ENCODE assay signal across 10 cellular contexts in the genomic region with DNA sequence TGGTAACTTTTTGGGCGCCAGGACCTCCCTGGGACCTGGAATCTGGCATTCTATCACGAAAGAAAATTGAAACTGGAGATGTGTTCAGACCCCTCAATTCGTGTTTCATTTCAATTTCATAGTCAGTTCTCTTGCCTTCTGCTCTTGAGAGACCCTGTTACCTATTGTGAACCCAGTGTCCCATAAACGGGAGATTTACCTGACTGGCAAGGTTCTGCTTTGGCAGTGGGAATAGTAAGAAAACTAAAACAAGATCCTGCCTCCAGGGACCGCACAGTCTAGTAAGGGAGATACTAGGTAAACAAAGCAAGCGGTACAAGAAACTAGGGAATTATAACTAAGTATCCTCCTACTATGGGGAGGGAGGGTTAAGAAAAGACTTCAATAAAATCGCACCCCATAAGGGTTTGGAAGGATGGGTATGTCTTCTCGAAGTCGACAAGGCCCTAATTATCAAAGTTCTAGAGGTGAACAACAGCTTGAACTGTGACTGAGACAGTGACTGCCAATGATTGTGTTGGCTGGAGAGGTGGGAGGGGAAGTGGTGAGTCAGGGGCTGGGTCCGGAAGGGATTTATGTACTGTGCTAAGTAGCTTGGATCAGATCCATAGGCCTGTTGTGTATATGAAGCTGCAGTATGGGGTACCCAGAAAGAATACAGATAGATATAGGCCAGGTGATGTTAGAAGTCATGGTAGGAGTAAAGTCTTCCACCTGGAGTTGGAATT. TPM values are rescaled to one million over a fixed set of nuclear protein-coding genes. Genes with fewer than 3 reads are reported as not detected.
DNase-seq lines count a peak whose midpoint lies in the region; ATAC-seq and TF ChIP-seq lines count a peak whose summit lies in the region.
"Had no signal": no experiment of that assay in that cellular context is flagged by ENCODE, and none has a peak within 500 bp of the region (broad histone marks: within the 10 kb centered on the region; RNA-seq: fewer than 3 reads in every experiment).

No MANE protein-coding gene starts in this region.

- H3K9me3 ChIP-seq in skeletal muscle tissue (ENCODE audit: control insufficient read depth in 3 of 3, low read length in 3 of 3): no peaks in the 10 kb centered on the region

- H3K4me1 ChIP-seq in skeletal muscle tissue (ENCODE audit: control insufficient read depth in 3 of 3, insufficient read depth in 3 of 3, low read length in 3 of 3): peaks cover 9 to 12% (median 11%) of the 10 kb centered on the region in 3 donors

- H3K27ac ChIP-seq in caudate nucleus (ENCODE audit: low read depth, low read length): peak overlapping the region; percentile 1
- H3K27ac ChIP-seq in skeletal muscle tissue (ENCODE audit: low read depth, low read length): peak overlapping the region; percentile 83

- no peak for ATAC-seq in GM19035 (IDR thresholded peaks at IDR 0.05; ENCODE audit: unreplicated experiment)
- no peak for ATAC-seq in HG02642 (IDR thresholded peaks at IDR 0.05; ENCODE audit: poor library complexity, unreplicated experiment)

- H3K4me3 ChIP-seq in skeletal muscle tissue (ENCODE audit: low read length in 3 of 3): peak overlapping the region; percentile 76 to 89 (median 86)

- no peaks in the 10 kb centered on the region for H3K36me3 ChIP-seq in skeletal muscle tissue (ENCODE audit: control insufficient read depth in 3 of 3, insufficient read depth in 3 of 3, low read length in 3 of 3)

- DNase-seq in HEK293T (ENCODE audit: extremely low spot score) (peak; percentile 16), caudate nucleus (lab: John Stamatoyannopoulos, UW) (no peak), islet precursor cell (peak; percentile 92), SHP77 (lab: John Stamatoyannopoulos, UW) (no peak)
- no peak for DNase-seq in central memory CD4-positive, alpha-beta T cell
- DNase-seq: activated CD8-positive, alpha-beta memory T cell treated with anti-CD3 and anti-CD28 coated beads, Interleukin-2, amount 50 U/mL, for 48 hours; Karpas-422 had no signal

- peak overlapping the region; percentile 80 to 92 (median 88) for H3K9ac ChIP-seq in skeletal muscle tissue (ENCODE audit: low read depth in 1 of 3, low read length in 3 of 3)

- POLR2A ChIA-PET in HEK293T (lab: Yijun Ruan, JAX): interaction anchor here (1.1 kb wide), 1 partner anchor 21 kb away, joined by 3 read pairs; no protein-coding TSS in a partner anchor

- CTCF ChIA-PET in HEK293T (lab: Yijun Ruan, JAX): no interaction called here

- no peaks in the 10 kb centered on the region for H3K27me3 ChIP-seq in skeletal muscle tissue (ENCODE audit: control insufficient read depth in 3 of 3, insufficient read depth in 3 of 3, low read length in 3 of 3)

TF ChIP-seq in HEK293T, 16 proteins besides CTCF, POLR2A, EP300 and RAD21:
- TF ChIP-seq FOXM1 (IDR thresholded peaks at IDR 0.05; ENCODE audit: borderline replicate concordance): no peak
- no peak for TF ChIP-seq BHLHE40 (IDR thresholded peaks at IDR 0.05; ENCODE audit: borderline replicate concordance)
- TF ChIP-seq TARDBP (IDR thresholded peaks at IDR 0.05): no peak
- no peak for TF ChIP-seq HDGF (IDR thresholded peaks at IDR 0.05; ENCODE audit: borderline replicate concordance)
- no peak for TF ChIP-seq NFRKB (IDR thresholded peaks at IDR 0.05)
- no peak for TF ChIP-seq SP1 (IDR thresholded peaks at IDR 0.05)
- TF ChIP-seq ELF4 (IDR thresholded peaks at IDR 0.05): no peak
- no peak for TF ChIP-seq L3MBTL2 (conservative IDR thresholded peaks at IDR 0.05)
- no peak for TF ChIP-seq SUZ12 (IDR thresholded peaks at IDR 0.05)
- no peak for TF ChIP-seq FOXA1 (IDR thresholded peaks at IDR 0.05)
- no peak for TF ChIP-seq CTBP1 (IDR thresholded peaks at IDR 0.05; ENCODE audit: borderline replicate concordance)
- TF ChIP-seq LEF1 (IDR thresholded peaks at IDR 0.05; ENCODE audit: borderline replicate concordance): no peak
- no peak for TF ChIP-seq FOXK2 (IDR thresholded peaks at IDR 0.05)
- TF ChIP-seq, protein P1, sequence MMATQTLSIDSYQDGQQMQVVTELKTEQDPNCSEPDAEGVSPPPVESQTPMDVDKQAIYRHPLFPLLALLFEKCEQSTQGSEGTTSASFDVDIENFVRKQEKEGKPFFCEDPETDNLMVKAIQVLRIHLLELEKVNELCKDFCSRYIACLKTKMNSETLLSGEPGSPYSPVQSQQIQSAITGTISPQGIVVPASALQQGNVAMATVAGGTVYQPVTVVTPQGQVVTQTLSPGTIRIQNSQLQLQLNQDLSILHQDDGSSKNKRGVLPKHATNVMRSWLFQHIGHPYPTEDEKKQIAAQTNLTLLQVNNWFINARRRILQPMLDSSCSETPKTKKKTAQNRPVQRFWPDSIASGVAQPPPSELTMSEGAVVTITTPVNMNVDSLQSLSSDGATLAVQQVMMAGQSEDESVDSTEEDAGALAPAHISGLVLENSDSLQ (IDR thresholded peaks at IDR 0.05): no peak
- TF ChIP-seq ZNF384 (IDR thresholded peaks at IDR 0.05): no peak
- TF ChIP-seq ARNT (IDR thresholded peaks at IDR 0.05): no peak
TF ChIP-seq in HEK293T: peak in this region for 0.

RNA-seq across cellular contexts. Expression of a gene that starts 0.8 kb away (rescaled TPM):
- total RNA-seq in skeletal muscle tissue: 14.6 TPM

Comparison
In these comparisons a context has a peak if more than half of its experiments do, and no peak if none do; other contexts are left out.
1. DNase-seq: peak in HEK293T (single experiment) and islet precursor cell (single experiment); none in caudate nucleus (0 of 61), central memory CD4-positive, alpha-beta T cell (single experiment) and SHP77 (0 of 2).